ENCODE assay signal across 16 cellular contexts in genomic region chr9:116260531-116260930, GRCh38.
A peak's percentile ranks its signal among the peaks of the same experiment; 100 is the strongest.
DNase-seq lines count a peak whose midpoint lies in the region; ATAC-seq lines count a peak whose summit lies in the region.
"Had no signal": no experiment of that assay in that cellular context is flagged by ENCODE, and none has a peak within 500 bp of the region (broad histone marks: within the 10 kb centered on the region; RNA-seq: fewer than 3 reads in every experiment).

No MANE protein-coding gene starts in this region.

- H3K36me3 ChIP-seq in SK-N-MC (ENCODE audit: insufficient read depth, low read length) = peaks cover 81% of the 10 kb centered on the region
- H3K36me3 ChIP-seq: HAP-1 had no signal

- ATAC-seq in esophagus mucosa = no peak

- no peaks in the 10 kb centered on the region for H3K9me3 ChIP-seq in SK-N-MC (ENCODE audit: low read depth, low read length)
- H3K9me3 ChIP-seq: HAP-1 had no signal

- peak overlapping the region; percentile 39; the same call in 1 of the 2 replicates for H3K27ac ChIP-seq in SK-N-MC

- DNase-seq in HT1080 (ENCODE audit: low read depth) = peak; percentile 57
- no peak for DNase-seq in SK-N-MC (ENCODE audit: low read depth, low spot score)
- peak; percentile 10 for DNase-seq in foreskin melanocyte
- no peak for DNase-seq in NCI-H2081 treated with DMSO at 0.1 percent for 48 hours (lab: John Stamatoyannopoulos, UW)
- no peak for DNase-seq in NCI-H748 treated with DMSO at 0.1 percent for 48 hours (lab: John Stamatoyannopoulos, UW)
- DNase-seq: C1 segment of cervical spinal cord; Calu3; CD4-positive, alpha-beta memory T cell; COR-L47; DMS53; DMS79 treated with DMSO at 0.1 percent for 48 hours; GF-D8; GOT3; HFFc6 had no signal

- H3K9ac ChIP-seq in SK-N-MC (ENCODE audit: insufficient read length) = no peak overlapping the region

- H3K4me3 ChIP-seq in SK-N-MC = no peak overlapping the region
- H3K4me3 ChIP-seq: HAP-1 had no signal

Comparison
In these comparisons a context has a peak if more than half of its experiments do, and no peak if none do; other contexts are left out.
1. DNase-seq: peak in HT1080 (single experiment) and foreskin melanocyte (single experiment); none in SK-N-MC (single experiment), NCI-H2081 treated with DMSO at 0.1 percent for 48 hours (single experiment) and NCI-H748 treated with DMSO at 0.1 percent for 48 hours (single experiment).